Comparison of ENCODE assay signal across 15 cellular contexts in genomic region chr1:80053613-80054012, GRCh38.
DNase-seq lines count a peak whose midpoint lies in the region; ATAC-seq and TF ChIP-seq lines count a peak whose summit lies in the region.
"Had no signal": no experiment of that assay in that cellular context is flagged by ENCODE, and none has a peak within 500 bp of the region (broad histone marks: within the 10 kb centered on the region; RNA-seq: fewer than 3 reads in every experiment).

No MANE protein-coding gene starts in this region.

- no peak overlapping the region for H2BK5ac ChIP-seq in trophoblast cell (ENCODE audit: low read depth, low read length, poor library complexity)

- H4K8ac ChIP-seq in trophoblast cell (ENCODE audit: low read depth, low read length) = peak overlapping the region; percentile 2

- POLR2A ChIA-PET in MCF 10A (lab: Yijun Ruan, JAX) = no interaction called here

- no peaks in the 10 kb centered on the region for H3K79me1 ChIP-seq in trophoblast cell (ENCODE audit: low read length)

- peaks cover 0 to 4% of the 10 kb centered on the region in 2 donors for H3K9me3 ChIP-seq in breast epithelium
- no peaks in the 10 kb centered on the region for H3K9me3 ChIP-seq in mammary epithelial cell (replicated peaks; ENCODE audit: insufficient read depth, low read length)
- peaks cover 2% of the 10 kb centered on the region for H3K9me3 ChIP-seq in trophoblast cell (ENCODE audit: insufficient read depth, low read depth, low read length)
- H3K9me3 ChIP-seq in aorta (ENCODE audit: control insufficient read depth, low read length) = no peaks in the 10 kb centered on the region

- peaks cover 6% of the 10 kb centered on the region for H3K4me1 Mint-ChIP-seq in MCF 10A (ENCODE audit: insufficient read depth, unreplicated experiment)
- H3K4me1 Mint-ChIP-seq: CD4-positive, alpha-beta memory T cell had no signal

- 95% methylated on average over 7 of the region's 14 CpGs for WGBS in mammary epithelial cell (ENCODE audit: low coverage, missing lambda C conversion rate)
- WGBS in trophoblast cell (ENCODE audit: extremely low coverage, insufficient coverage, insufficient read length) = no CpG with 5 or more reads among the region's 14 CpGs
- WGBS in aorta, 2 donors = 98 to 99% methylated on average over 11 to 14 of the region's 14 CpGs

- peak overlapping the region; percentile 7 for H2BK12ac ChIP-seq in trophoblast cell (ENCODE audit: low read length)

- H4K12ac ChIP-seq in trophoblast cell (ENCODE audit: low read depth, low read length) = no peak overlapping the region

- in situ Hi-C loops in mammary epithelial cell (cut with MboI; ENCODE audit: low sequenced_read_pairs in 2 of 2) = no loop called here

- peak overlapping the region; percentile 29 for H2AFZ ChIP-seq in mammary epithelial cell (ENCODE audit: low read depth, low read length)
- no peak overlapping the region for H2AFZ ChIP-seq in trophoblast cell (ENCODE audit: insufficient read depth, low read length, poor library complexity)

- no peak overlapping the region for H3K14ac ChIP-seq in trophoblast cell (ENCODE audit: low read length)

- no peak for DNase-seq in MCF 10A (ENCODE audit: unreplicated experiment)
- DNase-seq in breast epithelium (ENCODE audit: low spot score in 2 of 2) = no peak
- no peak for DNase-seq in mammary epithelial cell
- no peak for DNase-seq in trophoblast cell
- no peak for DNase-seq in aorta
- DNase-seq in MV-4-11 (lab: John Stamatoyannopoulos, UW) = no peak
- DNase-seq in NOMO-1 (lab: John Stamatoyannopoulos, UW; ENCODE audit: unreplicated experiment in 2 of 2) = no peak
- DNase-seq: 8988T; CD4-positive, alpha-beta memory T cell; GOT3; KG1 had no signal

- H3K23ac ChIP-seq in trophoblast cell (ENCODE audit: low read length) = no peak overlapping the region

- no peaks in the 10 kb centered on the region for H3K27me3 Mint-ChIP-seq in MCF 10A (ENCODE audit: insufficient read depth, unreplicated experiment)
- H3K27me3 Mint-ChIP-seq: CD4-positive, alpha-beta memory T cell had no signal

- no peak overlapping the region for H3K4me3 Mint-ChIP-seq in MCF 10A (ENCODE audit: unreplicated experiment)
- H3K4me3 Mint-ChIP-seq: CD4-positive, alpha-beta memory T cell had no signal

- peak overlapping the region; percentile 15 for H4K91ac ChIP-seq in trophoblast cell (ENCODE audit: low read depth, low read length)

- H3K4me3 ChIP-seq in breast epithelium (no peak overlapping the region), mammary epithelial cell (replicated peaks in 1 of 3; ENCODE audit: insufficient read depth in 1 of 3, low read depth in 2 of 3, low read length in 3 of 3) (no peak overlapping the region), trophoblast cell (ENCODE audit: low read depth, low read length) (no peak overlapping the region), aorta (ENCODE audit: low read length in 2 of 2) (no peak overlapping the region)
- H3K4me3 ChIP-seq: BLaER1 treated with 17β-estradiol and CSF1 and Interleukin-3, amounts not matched to agents 10 nM and 100 nM; SJSA1 had no signal

- no peaks in the 10 kb centered on the region for H3K9me3 Mint-ChIP-seq in MCF 10A (ENCODE audit: unreplicated experiment)

- H3K79me2 ChIP-seq in mammary epithelial cell (ENCODE audit: insufficient read depth, low read length) (no peaks in the 10 kb centered on the region), trophoblast cell (ENCODE audit: control insufficient read depth, insufficient read depth, low read length, poor library complexity) (no peaks in the 10 kb centered on the region)

- BruUV-seq in MCF 10A (replicated peaks; lab: Mats Ljungman, UMichigan) (no TSS peak), mammary epithelial cell (replicated peaks; lab: Mats Ljungman, UMichigan) (no TSS peak)

- H3K4ac ChIP-seq in trophoblast cell (ENCODE audit: low read depth, low read length) = no peak overlapping the region

- H3K18ac ChIP-seq in trophoblast cell (ENCODE audit: low read length) = no peak overlapping the region

- no peaks in the 10 kb centered on the region for H3K27me3 ChIP-seq in breast epithelium
- H3K27me3 ChIP-seq in mammary epithelial cell (ENCODE audit: insufficient read depth, low read length) = no peaks in the 10 kb centered on the region
- H3K27me3 ChIP-seq in trophoblast cell (ENCODE audit: insufficient read depth, low read length) = no peaks in the 10 kb centered on the region
- H3K27me3 ChIP-seq in aorta (ENCODE audit: control insufficient read depth in 1 of 2, insufficient read depth in 2 of 2, low read length in 1 of 2) = no peaks in the 10 kb centered on the region
- H3K27me3 ChIP-seq: BLaER1 treated with 17β-estradiol and CSF1 and Interleukin-3, amounts not matched to agents 10 nM and 100 nM; SJSA1 had no signal

- H3K36me3 Mint-ChIP-seq in MCF 10A (ENCODE audit: insufficient read depth, unreplicated experiment) = peaks cover 8% of the 10 kb centered on the region
- H3K36me3 Mint-ChIP-seq: CD4-positive, alpha-beta memory T cell had no signal

- no peak overlapping the region for H2AK5ac ChIP-seq in trophoblast cell (ENCODE audit: low read length)

- CTCF ChIA-PET in MCF 10A (lab: Yijun Ruan, JAX) (interaction anchor here (1.0 kb wide), 1 partner anchor 9 kb away, joined by 3 read pairs; no protein-coding TSS in a partner anchor), mammary epithelial cell (lab: Charles Lee; ENCODE audit: low non-redundant PET) (interaction anchor here (0.5 kb wide), 2 partner anchors 1214 to 1896 kb away, joined by 6 read pairs; no protein-coding TSS in a partner anchor)

- H3K4me1 ChIP-seq in breast epithelium (no peaks in the 10 kb centered on the region), mammary epithelial cell (ENCODE audit: insufficient read depth, low read length) (peaks cover 11% of the 10 kb centered on the region), trophoblast cell (ENCODE audit: control insufficient read depth in 1 of 2, insufficient read depth in 2 of 2, low read length in 2 of 2) (peaks cover 0 to 5% of the 10 kb centered on the region in 2 experiments), aorta (ENCODE audit: control insufficient read depth in 1 of 2, insufficient read depth in 2 of 2, low read length in 2 of 2) (no peaks in the 10 kb centered on the region)
- H3K4me1 ChIP-seq: BLaER1 treated with 17β-estradiol and CSF1 and Interleukin-3, amounts not matched to agents 10 nM and 100 nM; SJSA1 had no signal

- H3K27ac Mint-ChIP-seq in MCF 10A (ENCODE audit: low read depth, unreplicated experiment) = peak overlapping the region; percentile 81
- H3K27ac Mint-ChIP-seq: CD4-positive, alpha-beta memory T cell had no signal

- H3K36me3 ChIP-seq in breast epithelium (no peaks in the 10 kb centered on the region), mammary epithelial cell (ENCODE audit: insufficient read depth, low read length) (no peaks in the 10 kb centered on the region), trophoblast cell (ENCODE audit: control insufficient read depth in 1 of 2, insufficient read depth in 2 of 2, low read length in 2 of 2) (no peaks in the 10 kb centered on the region), aorta (ENCODE audit: control insufficient read depth in 1 of 2, insufficient read depth in 2 of 2, low read length in 1 of 2) (no peaks in the 10 kb centered on the region)
- H3K36me3 ChIP-seq: BLaER1 treated with 17β-estradiol and CSF1 and Interleukin-3, amounts not matched to agents 10 nM and 100 nM; SJSA1 had no signal

- H4K20me1 ChIP-seq in mammary epithelial cell (ENCODE audit: insufficient read depth, low read length) = no peaks in the 10 kb centered on the region
- H4K20me1 ChIP-seq: BLaER1 treated with 17β-estradiol and CSF1 and Interleukin-3, amounts not matched to agents 10 nM and 100 nM had no signal

- ATAC-seq in aorta (ENCODE audit: low FRiP score) (peak; percentile 48), GM21447 (IDR thresholded peaks at IDR 0.05; ENCODE audit: unreplicated experiment) (no peak)
- ATAC-seq: Right ventricle myocardium inferior had no signal

- H3K27ac ChIP-seq in breast epithelium (no peak overlapping the region), mammary epithelial cell (ENCODE audit: insufficient read depth, low read depth, low read length) (peak overlapping the region; percentile 58), trophoblast cell (ENCODE audit: low read depth, low read length) (no peak overlapping the region), aorta (ENCODE audit: low read depth in 1 of 2, low read length in 2 of 2) (no peak overlapping the region)
- H3K27ac ChIP-seq: BLaER1 treated with 17β-estradiol and CSF1 and Interleukin-3, amounts not matched to agents 10 nM and 100 nM; SJSA1 had no signal

- H3K9ac ChIP-seq in mammary epithelial cell (ENCODE audit: insufficient read depth, low read length) = no peak overlapping the region
- H3K9ac ChIP-seq in trophoblast cell (ENCODE audit: low read length) = no peak overlapping the region
- H3K9ac ChIP-seq: BLaER1 treated with 17β-estradiol and CSF1 and Interleukin-3, amounts not matched to agents 10 nM and 100 nM had no signal

- dilution Hi-C loops in mammary epithelial cell (cut with HindIII; ENCODE audit: low sequenced_read_pairs) = no loop called here

- H3K4me2 ChIP-seq in mammary epithelial cell (ENCODE audit: insufficient read depth, low read depth, low read length) (peak overlapping the region; percentile 30), trophoblast cell (ENCODE audit: low read length) (no peak overlapping the region)
- H3K4me2 ChIP-seq: BLaER1 treated with 17β-estradiol and CSF1 and Interleukin-3, amounts not matched to agents 10 nM and 100 nM had no signal

- TF ChIP-seq CTCF in MCF 10A (IDR thresholded peaks at IDR 0.05; ENCODE audit: unreplicated experiment) (no peak), breast epithelium (IDR thresholded peaks at IDR 0.05) (no peak), mammary epithelial cell (conservative IDR thresholded peaks at IDR 0.05 in 1 of 2, IDR thresholded peaks at IDR 0.05 in 1 of 2; ENCODE audit: extremely low read depth in 1 of 2, insufficient read depth in 1 of 2, low read depth in 1 of 2, low read length in 2 of 2) (no peak)

- intact Hi-C loops in MCF 10A (cut with micrococcal nuclease) (no loop called here), breast epithelium (cut with DNase I; ENCODE audit: low total_unique reads) (no loop called here), mammary epithelial cell (cut with micrococcal nuclease) (no loop called here), aorta (cut with DNase I) (no loop called here)

- TF ChIP-seq POLR2A in breast epithelium (IDR thresholded peaks at IDR 0.05) = no peak

- peak overlapping the region; percentile 63 for H2BK120ac ChIP-seq in trophoblast cell (ENCODE audit: insufficient read depth, low read length, poor library complexity)
